1 cellular context compared by ENCODE assay signal in genomic region chrX:3815896-3816664, GRCh38.
A peak's percentile ranks its signal among the peaks of the same experiment; 100 is the strongest.
TF ChIP-seq lines count a peak whose summit lies in the region.

No MANE protein-coding gene starts in this region.

TF ChIP-seq in GM12878, 131 proteins besides CTCF, POLR2A, EP300 and RAD21 (continued from another document):
- TF ChIP-seq RFX5 (IDR thresholded peaks at IDR 0.05; ENCODE audit: low read depth, low read length) (0 out of 2 replicates have a peak, but pooled peaks have one; percentile 25), JUND (IDR thresholded peaks at IDR 0.05; ENCODE audit: low read depth, low read length) (no peak), STAT3 (IDR thresholded peaks at IDR 0.05; ENCODE audit: low read depth, low read length) (no peak), POLR2AphosphoS2 (IDR thresholded peaks at IDR 0.05; ENCODE audit: low read depth, low read length) (peak; percentile 92), RBBP5 (conservative IDR thresholded peaks at IDR 0.05) (no peak), NBN (IDR thresholded peaks at IDR 0.05) (0 out of 2 replicates have a peak, but pooled peaks have one; percentile 50), NR2C2 (IDR thresholded peaks at IDR 0.05; ENCODE audit: borderline replicate concordance, control insufficient read depth, insufficient read length, low read depth) (no peak), HDGF (IDR thresholded peaks at IDR 0.05) (0 out of 2 replicates have a peak, but pooled peaks have one; percentile 34), IRF3 (IDR thresholded peaks at IDR 0.05) (no peak), SUPT20H (IDR thresholded peaks at IDR 0.05; ENCODE audit: borderline replicate concordance, control insufficient read depth, low read depth, low read length) (no peak), RELA (IDR thresholded peaks at IDR 0.05; ENCODE audit: borderline replicate concordance, partially characterized antibody) (no peak), ZBTB4 (CRISPR knock-in tag; IDR thresholded peaks at IDR 0.05) (no peak; the same call in 1 of the 2 replicates), BCLAF1 (IDR thresholded peaks at IDR 0.05) (no peak), FOXK2 (IDR thresholded peaks at IDR 0.05) (no peak), SREBF1 (IDR thresholded peaks at IDR 0.05; ENCODE audit: low read length) (no peak), EGR1 (IDR thresholded peaks at IDR 0.05; ENCODE audit: borderline replicate concordance in 1 of 2, low read depth in 2 of 2, low read length in 2 of 2) (0 out of 3 replicates have a peak, but pooled peaks of 1 of the 2 experiments have one; percentile 38), E2F8 (IDR thresholded peaks at IDR 0.05; ENCODE audit: low read depth, partially characterized antibody) (peak; percentile 51), FOS (IDR thresholded peaks at IDR 0.05; ENCODE audit: borderline replicate concordance, extremely low read depth, insufficient read length) (no peak), EED (IDR thresholded peaks at IDR 0.05; ENCODE audit: low read depth) (no peak), CBX5 (IDR thresholded peaks at IDR 0.05; ENCODE audit: low read depth) (no peak), MYC (IDR thresholded peaks at IDR 0.05; ENCODE audit: insufficient read depth, insufficient read length, insufficient replicate concordance, low read length, severe bottlenecking) (no peak), MEF2B (IDR thresholded peaks at IDR 0.05; ENCODE audit: partially characterized antibody, poor library complexity, severe bottlenecking) (no peak), NRF1 (conservative IDR thresholded peaks at IDR 0.05; ENCODE audit: low read depth, low read length) (no peak), ZNF207 (IDR thresholded peaks at IDR 0.05; ENCODE audit: borderline replicate concordance) (no peak), SMAD5 (IDR thresholded peaks at IDR 0.05; ENCODE audit: low read depth) (peak; percentile 56; the same call in 1 of the 2 replicates), BHLHE40 (IDR thresholded peaks at IDR 0.05; ENCODE audit: borderline replicate concordance in 1 of 2, low read depth in 2 of 2, low read length in 1 of 2) (peak in 1 of 2 experiments; percentile 42; a peak in 1 of 4 replicates), RAD51 (IDR thresholded peaks at IDR 0.05) (no peak), SIN3A (IDR thresholded peaks at IDR 0.05; ENCODE audit: low read depth, low read length) (no peak), HCFC1 (IDR thresholded peaks at IDR 0.05; ENCODE audit: low read length) (0 out of 2 replicates have a peak, but pooled peaks have one; percentile 2), CBX3 (IDR thresholded peaks at IDR 0.05; ENCODE audit: borderline replicate concordance, low read depth) (no peak), RUNX3 (IDR thresholded peaks at IDR 0.05; ENCODE audit: low read length) (peak; percentile 33; the same call in 1 of the 2 replicates), POLR2AphosphoS5 (IDR thresholded peaks at IDR 0.05; ENCODE audit: low read length) (peak; percentile 50), TCF3 (IDR thresholded peaks at IDR 0.05; ENCODE audit: borderline replicate concordance, insufficient read depth, low read depth, low read length) (0 out of 2 replicates have a peak, but pooled peaks have one; percentile 37)
- TF ChIP-seq, protein P1, sequence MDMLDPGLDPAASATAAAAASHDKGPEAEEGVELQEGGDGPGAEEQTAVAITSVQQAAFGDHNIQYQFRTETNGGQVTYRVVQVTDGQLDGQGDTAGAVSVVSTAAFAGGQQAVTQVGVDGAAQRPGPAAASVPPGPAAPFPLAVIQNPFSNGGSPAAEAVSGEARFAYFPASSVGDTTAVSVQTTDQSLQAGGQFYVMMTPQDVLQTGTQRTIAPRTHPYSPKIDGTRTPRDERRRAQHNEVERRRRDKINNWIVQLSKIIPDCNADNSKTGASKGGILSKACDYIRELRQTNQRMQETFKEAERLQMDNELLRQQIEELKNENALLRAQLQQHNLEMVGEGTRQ (IDR thresholded peaks at IDR 0.05; ENCODE audit: borderline replicate concordance, low read depth, low read length), result no peak
- TF ChIP-seq, protein P2, sequence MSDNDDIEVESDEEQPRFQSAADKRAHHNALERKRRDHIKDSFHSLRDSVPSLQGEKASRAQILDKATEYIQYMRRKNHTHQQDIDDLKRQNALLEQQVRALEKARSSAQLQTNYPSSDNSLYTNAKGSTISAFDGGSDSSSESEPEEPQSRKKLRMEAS (IDR thresholded peaks at IDR 0.05; ENCODE audit: low read depth, low read length), result no peak
- TF ChIP-seq, protein P3, sequence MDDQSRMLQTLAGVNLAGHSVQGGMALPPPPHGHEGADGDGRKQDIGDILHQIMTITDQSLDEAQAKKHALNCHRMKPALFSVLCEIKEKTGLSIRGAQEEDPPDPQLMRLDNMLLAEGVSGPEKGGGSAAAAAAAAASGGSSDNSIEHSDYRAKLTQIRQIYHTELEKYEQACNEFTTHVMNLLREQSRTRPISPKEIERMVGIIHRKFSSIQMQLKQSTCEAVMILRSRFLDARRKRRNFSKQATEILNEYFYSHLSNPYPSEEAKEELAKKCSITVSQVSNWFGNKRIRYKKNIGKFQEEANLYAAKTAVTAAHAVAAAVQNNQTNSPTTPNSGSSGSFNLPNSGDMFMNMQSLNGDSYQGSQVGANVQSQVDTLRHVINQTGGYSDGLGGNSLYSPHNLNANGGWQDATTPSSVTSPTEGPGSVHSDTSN (IDR thresholded peaks at IDR 0.05; ENCODE audit: insufficient replicate concordance, low read depth, low read length), result no peak
- TF ChIP-seq, protein P4, sequence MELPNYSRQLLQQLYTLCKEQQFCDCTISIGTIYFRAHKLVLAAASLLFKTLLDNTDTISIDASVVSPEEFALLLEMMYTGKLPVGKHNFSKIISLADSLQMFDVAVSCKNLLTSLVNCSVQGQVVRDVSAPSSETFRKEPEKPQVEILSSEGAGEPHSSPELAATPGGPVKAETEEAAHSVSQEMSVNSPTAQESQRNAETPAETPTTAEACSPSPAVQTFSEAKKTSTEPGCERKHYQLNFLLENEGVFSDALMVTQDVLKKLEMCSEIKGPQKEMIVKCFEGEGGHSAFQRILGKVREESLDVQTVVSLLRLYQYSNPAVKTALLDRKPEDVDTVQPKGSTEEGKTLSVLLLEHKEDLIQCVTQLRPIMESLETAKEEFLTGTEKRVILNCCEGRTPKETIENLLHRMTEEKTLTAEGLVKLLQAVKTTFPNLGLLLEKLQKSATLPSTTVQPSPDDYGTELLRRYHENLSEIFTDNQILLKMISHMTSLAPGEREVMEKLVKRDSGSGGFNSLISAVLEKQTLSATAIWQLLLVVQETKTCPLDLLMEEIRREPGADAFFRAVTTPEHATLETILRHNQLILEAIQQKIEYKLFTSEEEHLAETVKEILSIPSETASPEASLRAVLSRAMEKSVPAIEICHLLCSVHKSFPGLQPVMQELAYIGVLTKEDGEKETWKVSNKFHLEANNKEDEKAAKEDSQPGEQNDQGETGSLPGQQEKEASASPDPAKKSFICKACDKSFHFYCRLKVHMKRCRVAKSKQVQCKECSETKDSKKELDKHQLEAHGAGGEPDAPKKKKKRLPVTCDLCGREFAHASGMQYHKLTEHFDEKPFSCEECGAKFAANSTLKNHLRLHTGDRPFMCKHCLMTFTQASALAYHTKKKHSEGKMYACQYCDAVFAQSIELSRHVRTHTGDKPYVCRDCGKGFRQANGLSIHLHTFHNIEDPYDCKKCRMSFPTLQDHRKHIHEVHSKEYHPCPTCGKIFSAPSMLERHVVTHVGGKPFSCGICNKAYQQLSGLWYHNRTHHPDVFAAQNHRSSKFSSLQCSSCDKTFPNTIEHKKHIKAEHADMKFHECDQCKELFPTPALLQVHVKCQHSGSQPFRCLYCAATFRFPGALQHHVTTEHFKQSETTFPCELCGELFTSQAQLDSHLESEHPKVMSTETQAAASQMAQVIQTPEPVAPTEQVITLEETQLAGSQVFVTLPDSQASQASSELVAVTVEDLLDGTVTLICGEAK (IDR thresholded peaks at IDR 0.05; ENCODE audit: borderline replicate concordance), result no peak
- TF ChIP-seq, protein P5, sequence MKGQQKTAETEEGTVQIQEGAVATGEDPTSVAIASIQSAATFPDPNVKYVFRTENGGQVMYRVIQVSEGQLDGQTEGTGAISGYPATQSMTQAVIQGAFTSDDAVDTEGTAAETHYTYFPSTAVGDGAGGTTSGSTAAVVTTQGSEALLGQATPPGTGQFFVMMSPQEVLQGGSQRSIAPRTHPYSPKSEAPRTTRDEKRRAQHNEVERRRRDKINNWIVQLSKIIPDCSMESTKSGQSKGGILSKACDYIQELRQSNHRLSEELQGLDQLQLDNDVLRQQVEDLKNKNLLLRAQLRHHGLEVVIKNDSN (IDR thresholded peaks at IDR 0.05; ENCODE audit: borderline replicate concordance, extremely low read length, insufficient read depth, low read depth, low read length), result no peak
- TF ChIP-seq, protein P6, sequence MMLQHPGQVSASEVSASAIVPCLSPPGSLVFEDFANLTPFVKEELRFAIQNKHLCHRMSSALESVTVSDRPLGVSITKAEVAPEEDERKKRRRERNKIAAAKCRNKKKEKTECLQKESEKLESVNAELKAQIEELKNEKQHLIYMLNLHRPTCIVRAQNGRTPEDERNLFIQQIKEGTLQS (IDR thresholded peaks at IDR 0.05; ENCODE audit: borderline replicate concordance, extremely low read depth, low read depth, low read length), result no peak
